In the genomic region with DNA sequence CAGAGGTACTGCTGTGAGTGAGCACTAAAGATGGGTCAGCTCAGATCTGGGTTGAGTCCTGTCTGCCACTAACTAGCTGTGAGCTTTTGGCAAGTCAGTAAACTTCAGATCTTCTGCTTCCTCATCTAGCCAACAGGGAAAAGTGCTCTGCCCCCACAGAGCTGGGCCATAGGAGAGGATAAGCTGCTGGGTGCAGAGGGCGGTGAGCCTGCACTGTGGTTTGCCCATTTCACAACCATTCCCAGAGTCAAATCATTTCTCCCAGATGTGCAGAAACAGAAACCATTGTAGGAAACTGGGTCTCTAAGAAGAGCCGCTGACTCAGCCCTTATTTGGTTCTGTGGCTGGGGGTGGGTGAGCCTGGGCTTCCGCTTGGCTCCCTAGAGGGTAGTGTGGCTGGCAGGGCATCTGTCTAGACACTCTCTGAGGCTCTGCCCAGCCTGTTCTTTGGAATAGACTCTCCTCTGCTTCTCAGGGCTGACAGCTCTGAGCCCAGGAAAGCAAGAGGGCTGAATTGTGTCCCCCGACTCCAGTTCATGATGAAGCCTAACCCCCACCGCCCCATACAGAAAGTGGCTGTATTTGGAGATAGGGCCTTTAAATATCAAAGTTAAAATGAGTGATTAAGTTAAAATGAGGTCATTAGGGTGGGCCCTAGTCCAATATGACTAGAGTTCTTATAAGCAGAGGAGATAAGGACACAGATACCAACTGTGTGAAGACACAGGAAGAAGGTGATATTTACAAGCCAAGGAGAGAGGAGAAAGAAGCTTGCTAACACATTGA, we compare ENCODE assay signal across 8 cellular contexts. TPM values are rescaled to one million over a fixed set of nuclear protein-coding genes. Genes with fewer than 3 reads are reported as not detected.
A peak's percentile ranks its signal among the peaks of the same experiment; 100 is the strongest.
DNase-seq lines count a peak whose midpoint lies in the region; ATAC-seq and TF ChIP-seq lines count a peak whose summit lies in the region.

No MANE protein-coding gene starts in this region.

- H3K4me1 ChIP-seq in CD4-positive, alpha-beta memory T cell (ENCODE audit: insufficient read depth, low read length): peaks cover 13% of the 10 kb centered on the region
- H3K4me1 ChIP-seq in heart left ventricle (peaks cover 0 to 59% (median 12%) of the 10 kb centered on the region in 12 donors), uterus (no peaks in the 10 kb centered on the region)

- peaks cover 2 to 18% (median 13%) of the 10 kb centered on the region in 4 donors for H3K4me1 Mint-ChIP-seq in CD4-positive, alpha-beta memory T cell
- peaks cover 20% of the 10 kb centered on the region for H3K4me1 Mint-ChIP-seq in activated CD4-positive, alpha-beta T cell treated with anti-CD3 and anti-CD28 coated beads, Interleukin-2, amount 10 ng/mL, durations not matched to agents 7 days and 5 days
- peaks cover 15% of the 10 kb centered on the region for H3K4me1 Mint-ChIP-seq in stimulated activated naive CD8-positive, alpha-beta T cell treated with anti-CD3 and anti-CD28 coated beads, Interleukin-15, amount 100 ng/mL, for 72 hours

- peak overlapping the region in 7 of 8 donors; percentile 11 to 63 (median 46) for H3K4me3 Mint-ChIP-seq in CD4-positive, alpha-beta memory T cell
- H3K4me3 Mint-ChIP-seq in activated CD4-positive, alpha-beta T cell treated with anti-CD3 and anti-CD28 coated beads, Interleukin-2, amount 10 ng/mL, durations not matched to agents 7 days and 5 days: no peak overlapping the region
- peak overlapping the region in 1 of 2 donors; percentile 35 for H3K4me3 Mint-ChIP-seq in stimulated activated naive CD8-positive, alpha-beta T cell treated with anti-CD3 and anti-CD28 coated beads, Interleukin-15, amount 100 ng/mL, for 72 hours

- H3K9me3 ChIP-seq in CD4-positive, alpha-beta memory T cell (ENCODE audit: control insufficient read depth in 1 of 2, low read length in 2 of 2): no peaks in the 10 kb centered on the region
- H3K9me3 ChIP-seq in heart left ventricle (no peaks in the 10 kb centered on the region), uterus (no peaks in the 10 kb centered on the region)

- CTCF ChIA-PET in CD4-positive, alpha-beta memory T cell (lab: Charles Lee; ENCODE audit: partially characterized antibody): interaction anchor here (1.0 to 2.8 kb wide), 2 partner anchors 24 to 27 kb away, joined by 3 to 12 read pairs; no protein-coding TSS in a partner anchor
- CTCF ChIA-PET in activated CD4-positive, alpha-beta T cell treated with anti-CD3 and anti-CD28 coated beads, Interleukin-2, amount 10 ng/mL, durations not matched to agents 7 days and 5 days (lab: Charles Lee): interaction anchor here (0.8 to 5.1 kb wide), 2 partner anchors 22 to 773 kb away, joined by 3 to 27 read pairs; no protein-coding TSS in a partner anchor

- no peaks in the 10 kb centered on the region for H3K36me3 ChIP-seq in CD4-positive, alpha-beta memory T cell (ENCODE audit: insufficient read depth, low read length)
- H3K36me3 ChIP-seq in heart left ventricle: no peaks in the 10 kb centered on the region
- no peaks in the 10 kb centered on the region for H3K36me3 ChIP-seq in uterus

- peaks cover 13 to 17% of the 10 kb centered on the region in 2 donors for H3K27me3 Mint-ChIP-seq in CD4-positive, alpha-beta memory T cell
- H3K27me3 Mint-ChIP-seq in activated CD4-positive, alpha-beta T cell treated with anti-CD3 and anti-CD28 coated beads, Interleukin-2, amount 10 ng/mL, durations not matched to agents 7 days and 5 days: peaks cover 30% of the 10 kb centered on the region
- peaks cover 48% of the 10 kb centered on the region for H3K27me3 Mint-ChIP-seq in stimulated activated naive CD8-positive, alpha-beta T cell treated with anti-CD3 and anti-CD28 coated beads, Interleukin-15, amount 100 ng/mL, for 72 hours

- WGBS in heart left ventricle, 4 donors: 48 to 77% (median 70%) methylated on average over 5 of the region's 5 CpGs

- TF ChIP-seq POLR2A in heart left ventricle (IDR thresholded peaks at IDR 0.05) (no peak), uterus (IDR thresholded peaks at IDR 0.05) (no peak)

- no peak for DNase-seq in CD4-positive, alpha-beta memory T cell
- DNase-seq in activated CD4-positive, alpha-beta T cell treated with anti-CD3 and anti-CD28 coated beads, Interleukin-2, amount 10 ng/mL, durations not matched to agents 7 days and 5 days: peak; percentile 34
- DNase-seq in heart left ventricle (peak; percentile 62 to 80 (median 68)), uterus (no peak), D341Med (ENCODE audit: low spot score) (no peak)
- peak in 1 of 2 donors; percentile 54 for DNase-seq in stimulated activated naive CD8-positive, alpha-beta T cell treated with anti-CD3 and anti-CD28 coated beads, Interleukin-15, amount 100 ng/mL, for 72 hours

- POLR2A ChIA-PET in CD4-positive, alpha-beta memory T cell (lab: Charles Lee; ENCODE audit: partially characterized antibody): interaction anchor here (1.6 kb wide), 1 partner anchor 22 kb away, joined by 9 read pairs; no protein-coding TSS in a partner anchor
- POLR2A ChIA-PET in activated CD4-positive, alpha-beta T cell treated with anti-CD3 and anti-CD28 coated beads, Interleukin-2, amount 10 ng/mL, durations not matched to agents 7 days and 5 days (lab: Charles Lee): no interaction called here

- H3K27ac Mint-ChIP-seq in CD4-positive, alpha-beta memory T cell: peak overlapping the region in 5 of 7 donors; percentile 32 to 77 (median 53)
- no peak overlapping the region for H3K27ac Mint-ChIP-seq in activated CD4-positive, alpha-beta T cell treated with anti-CD3 and anti-CD28 coated beads, Interleukin-2, amount 10 ng/mL, durations not matched to agents 7 days and 5 days
- H3K27ac Mint-ChIP-seq in stimulated activated naive CD8-positive, alpha-beta T cell treated with anti-CD3 and anti-CD28 coated beads, Interleukin-15, amount 100 ng/mL, for 72 hours: no peak overlapping the region

- H3K9me3 Mint-ChIP-seq in CD4-positive, alpha-beta memory T cell: peaks cover 0 to 12% (median 2%) of the 10 kb centered on the region in 8 donors
- H3K9me3 Mint-ChIP-seq in activated CD4-positive, alpha-beta T cell treated with anti-CD3 and anti-CD28 coated beads, Interleukin-2, amount 10 ng/mL, durations not matched to agents 7 days and 5 days: no peaks in the 10 kb centered on the region
- H3K9me3 Mint-ChIP-seq in stimulated activated naive CD8-positive, alpha-beta T cell treated with anti-CD3 and anti-CD28 coated beads, Interleukin-15, amount 100 ng/mL, for 72 hours: peaks cover 9 to 19% of the 10 kb centered on the region in 2 donors

- H3K4me3 ChIP-seq in CD4-positive, alpha-beta memory T cell (ENCODE audit: low read length in 2 of 2): no peak overlapping the region
- no peak overlapping the region for H3K4me3 ChIP-seq in heart left ventricle
- no peak overlapping the region for H3K4me3 ChIP-seq in uterus

- no peaks in the 10 kb centered on the region for H3K27me3 ChIP-seq in CD4-positive, alpha-beta memory T cell (ENCODE audit: insufficient read depth, low read length)
- H3K27me3 ChIP-seq in heart left ventricle (no peaks in the 10 kb centered on the region), uterus (no peaks in the 10 kb centered on the region)

- no peak for TF ChIP-seq CTCF in heart left ventricle (IDR thresholded peaks at IDR 0.05)
- no peak for TF ChIP-seq CTCF in uterus (IDR thresholded peaks at IDR 0.05)

- intact Hi-C loops in CD4-positive, alpha-beta memory T cell (cut with micrococcal nuclease): no loop called here
- intact Hi-C loops in heart left ventricle (cut with DNase I): no loop called here
- intact Hi-C loops in uterus (cut with DNase I; ENCODE audit: low total_unique reads): no loop called here

- no peaks in the 10 kb centered on the region for H3K36me3 Mint-ChIP-seq in CD4-positive, alpha-beta memory T cell
- H3K36me3 Mint-ChIP-seq in activated CD4-positive, alpha-beta T cell treated with anti-CD3 and anti-CD28 coated beads, Interleukin-2, amount 10 ng/mL, durations not matched to agents 7 days and 5 days (ENCODE audit: low read depth): no peaks in the 10 kb centered on the region

- no peak overlapping the region for H3K27ac ChIP-seq in CD4-positive, alpha-beta memory T cell (ENCODE audit: low read depth, low read length)
- peak overlapping the region in 5 of 12 donors; percentile 9 to 86 (median 20) for H3K27ac ChIP-seq in heart left ventricle
- H3K27ac ChIP-seq in uterus: no peak overlapping the region

- ATAC-seq in GM19452 (IDR thresholded peaks at IDR 0.05; ENCODE audit: unreplicated experiment): peak; percentile 97
- peak; percentile 83 for ATAC-seq in HG03442 (IDR thresholded peaks at IDR 0.05; ENCODE audit: unreplicated experiment)
- ATAC-seq in heart left ventricle: peak; percentile 68 to 93 (median 89)
- ATAC-seq in stimulated activated naive CD8-positive, alpha-beta T cell treated with anti-CD3 and anti-CD28 coated beads, Interleukin-15, amount 100 ng/mL, for 72 hours: peak; percentile 98

RNA-seq across cellular contexts. Expression of a gene that starts 29.5 kb away (rescaled TPM):
- under 1 TPM; 0.20 to 0.83 TPM for total RNA-seq in CD4-positive, alpha-beta memory T cell
- polyA plus RNA-seq in CD4-positive, alpha-beta memory T cell: not detected
- not detected for total RNA-seq in activated CD4-positive, alpha-beta T cell treated with anti-CD3 and anti-CD28 coated beads, Interleukin-2, amount 10 ng/mL, durations not matched to agents 7 days and 5 days
- 1 to 10 TPM; 1.1 to 9.5 (median 3.2) TPM for total RNA-seq in heart left ventricle
- polyA plus RNA-seq in heart left ventricle: 1 to 10 TPM; 1.5 to 2.2 TPM
- 1 to 10 TPM in 2 of 4 donors, under 1 TPM in 1, not detected in 1; 0.26 to 3.6 (median 3.0) TPM for total RNA-seq in uterus

RNA-seq across cellular contexts. Expression of a gene that starts 50.3 kb away (rescaled TPM):
- total RNA-seq in CD4-positive, alpha-beta memory T cell: under 1 TPM; 0.81 to 1.00 TPM
- polyA plus RNA-seq in CD4-positive, alpha-beta memory T cell: under 1 TPM in 1 of 2 donors, not detected in 1; 0.29 TPM
- total RNA-seq in activated CD4-positive, alpha-beta T cell treated with anti-CD3 and anti-CD28 coated beads, Interleukin-2, amount 10 ng/mL, durations not matched to agents 7 days and 5 days: under 1 TPM; 0.37 to 0.40 TPM
- 10 to 100 TPM in 1 of 9 donors, 1 to 10 TPM in 5, under 1 TPM in 3; 0.56 to 19.8 (median 1.1) TPM for total RNA-seq in heart left ventricle
- under 1 TPM; 0.46 to 0.78 TPM for polyA plus RNA-seq in heart left ventricle
- 1 to 10 TPM in 2 of 4 donors, under 1 TPM in 2; 0.26 to 5.2 (median 1.2) TPM for total RNA-seq in uterus

Comparison
In these comparisons a context has a peak if more than half of its experiments do, and no peak if none do; other contexts are left out.
1. DNase-seq: peak in activated CD4-positive, alpha-beta T cell treated with anti-CD3 and anti-CD28 coated beads, Interleukin-2, amount 10 ng/mL, durations not matched to agents 7 days and 5 days (single experiment) and heart left ventricle (5 of 5); none in CD4-positive, alpha-beta memory T cell (0 of 5), uterus (0 of 2) and D341Med (single experiment).
2. H3K27ac Mint-ChIP-seq: peak in CD4-positive, alpha-beta memory T cell (5 of 7); none in activated CD4-positive, alpha-beta T cell treated with anti-CD3 and anti-CD28 coated beads, Interleukin-2, amount 10 ng/mL, durations not matched to agents 7 days and 5 days (single experiment) and stimulated activated naive CD8-positive, alpha-beta T cell treated with anti-CD3 and anti-CD28 coated beads, Interleukin-15, amount 100 ng/mL, for 72 hours (0 of 2).
3. Peak in every context shown above with its lines, with median percentiles within 50 percentile points of each other: ATAC-seq.